In genomic region chr20:62370807-62371587, GRCh38 we compare ENCODE assay signal across 20 cellular contexts. TPM values are rescaled to one million over a fixed set of nuclear protein-coding genes. Genes with fewer than 3 reads are reported as not detected.
DNase-seq lines count a peak whose midpoint lies in the region; ATAC-seq, FAIRE-seq and TF ChIP-seq lines count a peak whose summit lies in the region.
"Had no signal": no experiment of that assay in that cellular context is flagged by ENCODE, and none has a peak within 500 bp of the region (broad histone marks: within the 10 kb centered on the region; RNA-seq: fewer than 3 reads in every experiment).

No MANE protein-coding gene starts in this region.

- H3K79me1 ChIP-seq in trophoblast cell (ENCODE audit: low read length), result peaks cover 40% of the 10 kb centered on the region

- H3K27ac ChIP-seq in right cardiac atrium (ENCODE audit: low read length) (no peak overlapping the region), esophagus muscularis mucosa (replicated peaks in 1 of 4) (peak overlapping the region; percentile 93 to 97 (median 94)), trophoblast cell (ENCODE audit: low read depth, low read length) (no peak overlapping the region)
- H3K27ac ChIP-seq: brain microvascular endothelial cell had no signal

- no peak overlapping the region for H2BK5ac ChIP-seq in trophoblast cell (ENCODE audit: low read depth, low read length, poor library complexity)

- peak overlapping the region; percentile 32 for H2BK12ac ChIP-seq in trophoblast cell (ENCODE audit: low read length)

- H2AFZ ChIP-seq in trophoblast cell (ENCODE audit: insufficient read depth, low read length, poor library complexity), result no peak overlapping the region

- H3K79me2 ChIP-seq in trophoblast cell (ENCODE audit: control insufficient read depth, insufficient read depth, low read length, poor library complexity), result peaks cover 11% of the 10 kb centered on the region

- H3K9me3 ChIP-seq in right cardiac atrium (ENCODE audit: control insufficient read depth, low read length), result no peaks in the 10 kb centered on the region
- H3K9me3 ChIP-seq in esophagus muscularis mucosa, result no peaks in the 10 kb centered on the region
- no peaks in the 10 kb centered on the region for H3K9me3 ChIP-seq in trophoblast cell (ENCODE audit: insufficient read depth, low read depth, low read length)

- no peak overlapping the region for H3K4me2 ChIP-seq in trophoblast cell (ENCODE audit: low read length)

- no peak for TF ChIP-seq POLR2A in esophagus muscularis mucosa (IDR thresholded peaks at IDR 0.05; ENCODE audit: low read depth)

- H4K12ac ChIP-seq in trophoblast cell (ENCODE audit: low read depth, low read length), result no peak overlapping the region

- no peak overlapping the region for H3K14ac ChIP-seq in trophoblast cell (ENCODE audit: low read length)

- WGBS in right cardiac atrium, result 69% methylated on average over 18 of the region's 18 CpGs
- 67% methylated on average over 3 of the region's 18 CpGs for WGBS in esophagus muscularis mucosa
- no CpG with 5 or more reads among the region's 18 CpGs for WGBS in trophoblast cell (ENCODE audit: extremely low coverage, insufficient coverage, insufficient read length)

- no peak for TF ChIP-seq EP300 in esophagus muscularis mucosa (IDR thresholded peaks at IDR 0.05)

- no peak for FAIRE-seq in urothelium cell line (lab: Jason Lieb, UNC)
- FAIRE-seq: GM18507, GM19239 had no signal

- peak overlapping the region; percentile 21 for H3K18ac ChIP-seq in trophoblast cell (ENCODE audit: low read length)

- peak overlapping the region; percentile 79 for H2AK5ac ChIP-seq in trophoblast cell (ENCODE audit: low read length)

- H4K8ac ChIP-seq in trophoblast cell (ENCODE audit: low read depth, low read length), result no peak overlapping the region

- intact Hi-C loops in right cardiac atrium (cut with DNase I), result no loop called here
- intact Hi-C loops in left ventricle myocardium superior (cut with micrococcal nuclease), result no loop called here
- intact Hi-C loops in esophagus muscularis mucosa (cut with DNase I), result no loop called here

- H3K9ac ChIP-seq in trophoblast cell (ENCODE audit: low read length), result no peak overlapping the region

- no peaks in the 10 kb centered on the region for H3K36me3 ChIP-seq in esophagus muscularis mucosa
- H3K36me3 ChIP-seq in trophoblast cell (ENCODE audit: control insufficient read depth in 1 of 2, insufficient read depth in 2 of 2, low read length in 2 of 2), result no peaks in the 10 kb centered on the region
- H3K36me3 ChIP-seq: brain microvascular endothelial cell had no signal

- ATAC-seq in right cardiac atrium (no peak), left ventricle myocardium superior (no peak), GM21390 (IDR thresholded peaks at IDR 0.05; ENCODE audit: unreplicated experiment) (no peak)

- H3K27me3 ChIP-seq in right cardiac atrium (ENCODE audit: control insufficient read depth, insufficient read depth), result no peaks in the 10 kb centered on the region
- no peaks in the 10 kb centered on the region for H3K27me3 ChIP-seq in esophagus muscularis mucosa
- no peaks in the 10 kb centered on the region for H3K27me3 ChIP-seq in trophoblast cell (ENCODE audit: insufficient read depth, low read length)
- H3K27me3 ChIP-seq: brain microvascular endothelial cell had no signal

- H4K91ac ChIP-seq in trophoblast cell (ENCODE audit: low read depth, low read length), result peak overlapping the region; percentile 45

- no peak for TF ChIP-seq CTCF in esophagus muscularis mucosa (IDR thresholded peaks at IDR 0.05)

- DNase-seq in right cardiac atrium (peak in 2 of 3 donors; percentile 60 to 67), left ventricle myocardium superior (no peak), esophagus muscularis mucosa (ENCODE audit: extremely low spot score) (no peak), trophoblast cell (no peak), urothelium cell line (ENCODE audit: low spot score) (no peak), kidney tubule cell (ENCODE audit: low spot score) (no peak), COLO829 (ENCODE audit: low spot score) (no peak)
- DNase-seq: brain microvascular endothelial cell; Calu3; effector CD4-positive, alpha-beta T cell; NCI-H187 treated with DMSO at 0.1 percent for 48 hours; NCI-H510A treated with DMSO at 0.1 percent for 48 hours; stimulated activated naive CD8-positive, alpha-beta T cell treated with anti-CD3 and anti-CD28 coated beads, Interleukin-15, Interleukin-2, amounts not matched to agents 100 U/mL and 50 U/mL, for 24 hours had no signal

- no peak overlapping the region for H3K4ac ChIP-seq in trophoblast cell (ENCODE audit: low read depth, low read length)

- peaks cover 2% of the 10 kb centered on the region for H3K4me1 ChIP-seq in right cardiac atrium (ENCODE audit: control insufficient read depth, insufficient read depth, low read length)
- H3K4me1 ChIP-seq in esophagus muscularis mucosa, result peaks cover 58 to 92% (median 90%) of the 10 kb centered on the region in 4 donors
- peaks cover 32 to 33% of the 10 kb centered on the region in 2 experiments for H3K4me1 ChIP-seq in trophoblast cell (ENCODE audit: control insufficient read depth in 1 of 2, insufficient read depth in 2 of 2, low read length in 2 of 2)

- H2BK120ac ChIP-seq in trophoblast cell (ENCODE audit: insufficient read depth, low read length, poor library complexity), result no peak overlapping the region

- H3K23ac ChIP-seq in trophoblast cell (ENCODE audit: low read length), result no peak overlapping the region

- no peak overlapping the region for H3K4me3 ChIP-seq in right cardiac atrium (ENCODE audit: low read length)
- no peak overlapping the region for H3K4me3 ChIP-seq in esophagus muscularis mucosa
- no peak overlapping the region for H3K4me3 ChIP-seq in trophoblast cell (ENCODE audit: low read depth, low read length)

RNA-seq across cellular contexts. Expression of gene LAMA5, which starts 3.9 kb away (rescaled TPM):
- total RNA-seq in right cardiac atrium (10 to 100 TPM; 77.4 to 97.9 (median 86.8) TPM), left ventricle myocardium superior (110 TPM), esophagus muscularis mucosa (100 to 1,000 TPM in 3 of 4 donors, 10 to 100 TPM in 1; 70.1 to 257 (median 150) TPM)
- polyA plus RNA-seq in right cardiac atrium, result 93.7 TPM
- polyA plus RNA-seq in trophoblast cell (2013), result 135 and 147 TPM in 2 replicates

RNA-seq across cellular contexts. Expression of gene RPS21, which starts 15.9 kb away (rescaled TPM):
- 100 to 1,000 TPM; 703 to 815 (median 736) TPM for total RNA-seq in right cardiac atrium
- polyA plus RNA-seq in right cardiac atrium, result 2,060 TPM
- total RNA-seq in left ventricle myocardium superior, result 693 TPM
- 1,000 to 10,000 TPM in 2 of 4 donors, 100 to 1,000 TPM in 2; 581 to 2,787 (median 1,391) TPM for total RNA-seq in esophagus muscularis mucosa
- 2,264 and 2,365 TPM in 2 replicates for polyA plus RNA-seq in trophoblast cell (2013)

RNA-seq across cellular contexts. Expression of gene CABLES2, which starts 36.1 kb away (rescaled TPM):
- total RNA-seq in right cardiac atrium, result 10 to 100 TPM; 12.3 to 29.4 (median 16.3) TPM
- polyA plus RNA-seq in right cardiac atrium, result 10.9 TPM
- total RNA-seq in left ventricle myocardium superior, result 19.1 TPM
- total RNA-seq in esophagus muscularis mucosa, result 1 to 10 TPM; 2.0 to 6.9 (median 4.1) TPM
- 15.0 and 15.1 TPM in 2 replicates for polyA plus RNA-seq in trophoblast cell (2013)

RNA-seq across cellular contexts. Expression of gene RBBP8NL, which starts 56.3 kb away (rescaled TPM):
- total RNA-seq in right cardiac atrium (not detected), left ventricle myocardium superior (not detected), esophagus muscularis mucosa (not detected)
- not detected for polyA plus RNA-seq in right cardiac atrium
- polyA plus RNA-seq in trophoblast cell (2013), result 7.9 TPM in 2 replicates
- total RNA-seq: activated naive CD4-positive, alpha-beta T cell treated with anti-CD3 and anti-CD28 coated beads for 36 hours; mononuclear cell; omental fat pad; RPMI7951 had no signal

Comparison
In these comparisons a context has a peak if more than half of its experiments do, and no peak if none do; other contexts are left out.
1. DNase-seq: peak in right cardiac atrium (2 of 3); none in left ventricle myocardium superior (single experiment), esophagus muscularis mucosa (single experiment), trophoblast cell (0 of 2), urothelium cell line (single experiment), kidney tubule cell (single experiment) and COLO829 (single experiment).
2. H3K27ac ChIP-seq: peak in esophagus muscularis mucosa (4 of 4); none in right cardiac atrium (single experiment) and trophoblast cell (single experiment).